Comparison of ENCODE assay signal across 30 cellular contexts in the genomic region with DNA sequence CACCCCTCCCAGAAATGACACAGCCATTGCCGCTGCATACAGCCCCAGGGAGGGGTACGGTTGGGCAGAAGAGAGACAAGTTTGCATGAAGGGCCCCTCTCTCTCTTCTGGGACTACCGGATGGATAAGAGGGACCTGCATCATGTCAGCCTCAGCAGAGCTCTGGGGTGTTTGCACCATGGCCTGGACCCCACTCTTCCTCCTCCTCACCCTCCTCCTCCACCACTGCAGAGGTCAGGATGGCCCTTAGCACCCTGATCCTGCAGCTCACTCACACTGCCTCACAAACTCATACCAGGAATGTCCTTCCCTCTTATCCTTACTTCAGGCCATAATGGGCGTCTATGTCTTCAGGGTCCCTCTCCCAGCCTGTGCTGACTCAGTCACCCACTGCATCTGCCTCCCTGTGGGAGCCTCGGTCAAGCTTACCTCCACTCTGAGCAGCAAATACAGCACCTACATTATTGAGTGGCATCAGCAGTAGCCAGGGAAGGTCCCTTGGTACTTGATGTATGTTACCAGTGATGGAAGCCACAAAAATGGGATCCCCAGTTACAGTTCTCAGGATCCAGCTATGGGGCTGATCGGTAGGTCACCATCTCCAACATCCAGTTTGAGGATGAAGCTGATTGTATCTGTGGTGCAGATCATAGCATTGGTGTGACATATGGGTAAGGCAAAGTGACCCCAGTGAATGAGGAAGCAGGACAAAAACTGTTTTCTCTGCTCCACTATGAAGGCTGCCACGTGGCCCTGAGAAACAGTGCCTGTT.
DNase-seq lines count a peak whose midpoint lies in the region; ATAC-seq, FAIRE-seq and TF ChIP-seq lines count a peak whose summit lies in the region.
"Had no signal": no experiment of that assay in that cellular context is flagged by ENCODE, and none has a peak within 500 bp of the region (broad histone marks: within the 10 kb centered on the region; RNA-seq: fewer than 3 reads in every experiment).

No MANE protein-coding gene starts in this region.

- DNase-seq in astrocyte (ENCODE audit: low read depth) (no peak), kidney (no peak), right atrium auricular region (ENCODE audit: low spot score) (no peak)
- DNase-seq in stimulated activated CD4-positive, alpha-beta T cell treated with anti-CD3 and anti-CD28 coated beads, Interleukin-4, amount 100 ng/mL, for 4 hours = no peak
- no peak for DNase-seq in activated CD8-positive, alpha-beta memory T cell treated with anti-CD3 and anti-CD28 coated beads, Interleukin-2, amount 50 U/mL, for 48 hours
- DNase-seq: 8988T; CD4-positive, CD25-positive, alpha-beta regulatory T cell; Karpas-422; NCI-H1092; NCI-H1417 treated with DMSO at 0.1 percent for 48 hours; NCI-H187; NCI-H2081 treated with DMSO at 0.1 percent for 48 hours; NCI-H2171; NCI-H226; NCI-H510A; NCI-H69; OCI-M1; Peyer's patch; SIG-M5 had no signal

- no peak overlapping the region for H3K4me2 ChIP-seq in astrocyte (ENCODE audit: low read length)
- H3K4me2 ChIP-seq: BLaER1 had no signal

- intact Hi-C loops in kidney (cut with DNase I) = no loop called here

- H3K27me3 ChIP-seq in astrocyte (ENCODE audit: insufficient read depth, low read length) (peaks cover 29% of the 10 kb centered on the region), right atrium auricular region (no peaks in the 10 kb centered on the region)
- H3K27me3 ChIP-seq: BLaER1, Peyer's patch had no signal

- no peak overlapping the region for H3K4me3 Mint-ChIP-seq in astrocyte (ENCODE audit: unreplicated experiment)
- H3K4me3 Mint-ChIP-seq in stimulated activated memory B cell treated with anti-CD40 and anti-IgM and Interleukin-4, amounts not matched to agents 10 μg/mL and 1 μg/mL and 100 μg/mL, for 72 hours = no peak overlapping the region
- H3K4me3 Mint-ChIP-seq: CD4-positive, CD25-positive, alpha-beta regulatory T cell had no signal

- H3K9ac ChIP-seq in astrocyte (ENCODE audit: low read length) (no peak overlapping the region), kidney (ENCODE audit: low read length in 2 of 2) (no peak overlapping the region)
- H3K9ac ChIP-seq: BLaER1 had no signal

- no peaks in the 10 kb centered on the region for H3K4me1 Mint-ChIP-seq in astrocyte (ENCODE audit: low read depth, unreplicated experiment)
- H3K4me1 Mint-ChIP-seq in stimulated activated memory B cell treated with anti-CD40 and anti-IgM and Interleukin-4, amounts not matched to agents 10 μg/mL and 1 μg/mL and 100 μg/mL, for 72 hours = peaks cover 30% of the 10 kb centered on the region
- H3K4me1 Mint-ChIP-seq: CD4-positive, CD25-positive, alpha-beta regulatory T cell had no signal

- H3K36me3 ChIP-seq in astrocyte (ENCODE audit: insufficient read depth, low read length) (no peaks in the 10 kb centered on the region), kidney (ENCODE audit: control insufficient read depth in 1 of 2, insufficient read depth in 2 of 2, low read length in 2 of 2) (no peaks in the 10 kb centered on the region), right atrium auricular region (no peaks in the 10 kb centered on the region)
- H3K36me3 ChIP-seq: BLaER1, Peyer's patch had no signal

- no peak overlapping the region for H3K4me3 ChIP-seq in astrocyte (ENCODE audit: insufficient read depth, low read depth, low read length)
- H3K4me3 ChIP-seq in kidney (ENCODE audit: low read length in 2 of 2) = no peak overlapping the region
- no peak overlapping the region for H3K4me3 ChIP-seq in right atrium auricular region
- H3K4me3 ChIP-seq: BLaER1, Peyer's patch, SK-N-MC had no signal

- H3K27me3 Mint-ChIP-seq in astrocyte (ENCODE audit: low read depth, unreplicated experiment) = peaks cover 92% of the 10 kb centered on the region
- no peaks in the 10 kb centered on the region for H3K27me3 Mint-ChIP-seq in stimulated activated memory B cell treated with anti-CD40 and anti-IgM and Interleukin-4, amounts not matched to agents 10 μg/mL and 1 μg/mL and 100 μg/mL, for 72 hours
- H3K27me3 Mint-ChIP-seq: IgD-negative memory B cell had no signal

- H3K9me3 Mint-ChIP-seq in astrocyte (ENCODE audit: unreplicated experiment) = peaks cover 2% of the 10 kb centered on the region
- no peaks in the 10 kb centered on the region for H3K9me3 Mint-ChIP-seq in stimulated activated memory B cell treated with anti-CD40 and anti-IgM and Interleukin-4, amounts not matched to agents 10 μg/mL and 1 μg/mL and 100 μg/mL, for 72 hours
- H3K9me3 Mint-ChIP-seq: CD4-positive, CD25-positive, alpha-beta regulatory T cell; IgD-negative memory B cell had no signal

- H2AFZ ChIP-seq in astrocyte (ENCODE audit: low read depth, low read length) = no peak overlapping the region

- no peaks in the 10 kb centered on the region for H3K36me3 Mint-ChIP-seq in astrocyte (ENCODE audit: low read depth, unreplicated experiment)
- no peaks in the 10 kb centered on the region for H3K36me3 Mint-ChIP-seq in stimulated activated memory B cell treated with anti-CD40 and anti-IgM and Interleukin-4, amounts not matched to agents 10 μg/mL and 1 μg/mL and 100 μg/mL, for 72 hours
- H3K36me3 Mint-ChIP-seq: CD4-positive, CD25-positive, alpha-beta regulatory T cell had no signal

- ATAC-seq in stimulated activated memory B cell treated with anti-CD40 and anti-IgM and Interleukin-4, amounts not matched to agents 10 μg/mL and 1 μg/mL and 100 μg/mL, for 72 hours = peak; percentile 69

- no peak for TF ChIP-seq CTCF in 22Rv1 (IDR thresholded peaks at IDR 0.05)
- TF ChIP-seq CTCF in astrocyte (IDR thresholded peaks at IDR 0.05; ENCODE audit: insufficient read depth, low read depth, low read length) = no peak
- TF ChIP-seq CTCF in kidney (IDR thresholded peaks at IDR 0.05; ENCODE audit: borderline replicate concordance, extremely low read depth, insufficient read depth) = no peak
- TF ChIP-seq CTCF in right atrium auricular region (IDR thresholded peaks at IDR 0.05) = no peak

- H3K27ac Mint-ChIP-seq in astrocyte (ENCODE audit: unreplicated experiment) = peak overlapping the region; percentile 60
- peak overlapping the region; percentile 68 for H3K27ac Mint-ChIP-seq in stimulated activated memory B cell treated with anti-CD40 and anti-IgM and Interleukin-4, amounts not matched to agents 10 μg/mL and 1 μg/mL and 100 μg/mL, for 72 hours
- H3K27ac Mint-ChIP-seq: CD4-positive, CD25-positive, alpha-beta regulatory T cell had no signal

- H3K9me3 ChIP-seq in astrocyte (ENCODE audit: insufficient read depth, low read depth, low read length) (no peaks in the 10 kb centered on the region), kidney (ENCODE audit: control insufficient read depth in 1 of 2, low read length in 2 of 2) (no peaks in the 10 kb centered on the region), right atrium auricular region (no peaks in the 10 kb centered on the region)
- H3K9me3 ChIP-seq: BLaER1, Peyer's patch had no signal

- FAIRE-seq in astrocyte (lab: Jason Lieb, UNC) (no peak), kidney (lab: Jason Lieb, UNC) (no peak)
- FAIRE-seq: D721Med, G401.6, GM12891, GM19239, H54 had no signal

- H4K20me1 ChIP-seq in astrocyte (ENCODE audit: insufficient read depth, low read length) = no peaks in the 10 kb centered on the region
- H4K20me1 ChIP-seq: BLaER1 had no signal

- no peaks in the 10 kb centered on the region for H3K79me2 ChIP-seq in astrocyte (ENCODE audit: insufficient read depth, low read length)

- H3K27ac ChIP-seq in 22Rv1 = peak overlapping the region; percentile 74
- H3K27ac ChIP-seq in astrocyte (ENCODE audit: low read depth, low read length) = no peak overlapping the region
- peak overlapping the region; percentile 69 to 77 for H3K27ac ChIP-seq in kidney (ENCODE audit: low read depth in 2 of 2, low read length in 2 of 2)
- H3K27ac ChIP-seq in right atrium auricular region = no peak overlapping the region
- H3K27ac ChIP-seq: BLaER1, HL-60, Peyer's patch, SK-N-MC had no signal

- no peaks in the 10 kb centered on the region for H3K4me1 ChIP-seq in astrocyte (ENCODE audit: insufficient read depth, low read length)
- peaks cover 20 to 26% of the 10 kb centered on the region in 2 donors for H3K4me1 ChIP-seq in kidney (ENCODE audit: control insufficient read depth in 1 of 2, insufficient read depth in 1 of 2, low read depth in 1 of 2, low read length in 2 of 2)
- H3K4me1 ChIP-seq in right atrium auricular region = no peaks in the 10 kb centered on the region
- H3K4me1 ChIP-seq: Peyer's patch had no signal

Comparison
In these comparisons a context has a peak if more than half of its experiments do, and no peak if none do; other contexts are left out.
1. H3K27ac ChIP-seq: peak in 22Rv1 (single experiment) and kidney (2 of 2); none in astrocyte (single experiment) and right atrium auricular region (0 of 2).